ENCODE assay signal across 19 cellular contexts in genomic region chr6:115396112-115396906, GRCh38.
"Had no signal": no experiment of that assay in that cellular context is flagged by ENCODE, and none has a peak within 500 bp of the region (broad histone marks: within the 10 kb centered on the region; RNA-seq: fewer than 3 reads in every experiment).

No MANE protein-coding gene starts in this region.

- DNase-seq: central memory CD4-positive, alpha-beta T cell; effector CD8-positive, alpha-beta T cell; foreskin keratinocyte; heart left ventricle; midbrain; naive thymus-derived CD8-positive, alpha-beta T cell; nephron progenitor cell; occipital lobe; right lobe of liver; stimulated activated CD4-positive, alpha-beta T cell treated with anti-CD3 and anti-CD28 coated beads, Interleukin-12 subunit alpha, Interleukin-12 subunit beta, amount 100 ng/mL, for 4 hours; stimulated activated CD4-positive, alpha-beta T cell treated with anti-CD3 and anti-CD28 coated beads, Interleukin-1b, Interleukin-23, amount 100 ng/mL, for 48 hours; stimulated activated CD4-positive, alpha-beta T cell treated with anti-CD3 and anti-CD28 coated beads, Interleukin-4, amount 100 ng/mL, for 1 hour; stimulated activated CD8-positive, alpha-beta memory T cell treated with anti-CD3 and anti-CD28 coated beads, Interleukin-4, amount 100 ng/mL, for 48 hours; stimulated activated naive CD8-positive, alpha-beta T cell treated with anti-CD3 and anti-CD28 coated beads, Interleukin-15, Interleukin-2, amounts not matched to agents 100 U/mL and 50 U/mL, for 24 hours; substantia nigra; testis; tibial artery had no signal

- ATAC-seq: foreskin keratinocyte; gastroesophageal sphincter; heart left ventricle; left lobe of liver; naive thymus-derived CD8-positive, alpha-beta T cell; right lobe of liver; stimulated activated naive CD8-positive, alpha-beta T cell treated with anti-CD3 and anti-CD28 coated beads, Interleukin-15, Interleukin-2, amounts not matched to agents 100 U/mL and 50 U/mL, for 24 hours had no signal
